Comparison of ENCODE assay signal across 1 cellular context in genomic region chr15:55277116-55277564, GRCh38.
TF ChIP-seq lines count a peak whose summit lies in the region.

No MANE protein-coding gene starts in this region.

TF ChIP-seq in GM12878, 131 proteins besides CTCF, POLR2A, EP300 and RAD21 (continued from another document and continues in another):
- TF ChIP-seq CEBPZ (IDR thresholded peaks at IDR 0.05; ENCODE audit: low read depth, low read length): no peak
- peak; percentile 90 for TF ChIP-seq MTA2 (IDR thresholded peaks at IDR 0.05; ENCODE audit: low read depth)
- TF ChIP-seq SUZ12 (IDR thresholded peaks at IDR 0.05; ENCODE audit: unreplicated experiment): no peak
- no peak; the same call in 1 of the 2 replicates for TF ChIP-seq ZNF207 (IDR thresholded peaks at IDR 0.05; ENCODE audit: borderline replicate concordance)
- 0 out of 2 replicates have a peak, but pooled peaks have one; percentile 24 for TF ChIP-seq TCF7 (IDR thresholded peaks at IDR 0.05; ENCODE audit: borderline replicate concordance)
- no peak for TF ChIP-seq POLR2AphosphoS2 (IDR thresholded peaks at IDR 0.05; ENCODE audit: low read depth, low read length)
- no peak for TF ChIP-seq PAX8 (IDR thresholded peaks at IDR 0.05)
- no peak for TF ChIP-seq E4F1 (IDR thresholded peaks at IDR 0.05; ENCODE audit: borderline replicate concordance, partially characterized antibody)
- TF ChIP-seq RUNX3 (IDR thresholded peaks at IDR 0.05; ENCODE audit: low read length): peak; percentile 98
- peak; percentile 17; the same call in 1 of the 2 replicates for TF ChIP-seq ZNF384 (IDR thresholded peaks at IDR 0.05; ENCODE audit: borderline replicate concordance, low read depth, low read length)
- no peak for TF ChIP-seq TAF1 (IDR thresholded peaks at IDR 0.05; ENCODE audit: borderline replicate concordance, low read depth, low read length)
- TF ChIP-seq E2F4 (IDR thresholded peaks at IDR 0.05; ENCODE audit: low read depth, low read length): no peak
- TF ChIP-seq PAX5 (IDR thresholded peaks at IDR 0.05; ENCODE audit: borderline replicate concordance, low read depth, low read length): peak; percentile 82; the same call in 1 of the 2 replicates
- TF ChIP-seq SMARCA5 (IDR thresholded peaks at IDR 0.05): 0 out of 2 replicates have a peak, but pooled peaks have one; percentile 57
- peak; percentile 94 for TF ChIP-seq DPF2 (IDR thresholded peaks at IDR 0.05)
- no peak for TF ChIP-seq HDGF (IDR thresholded peaks at IDR 0.05)
- peak; percentile 87 for TF ChIP-seq EED (IDR thresholded peaks at IDR 0.05; ENCODE audit: low read depth)
- TF ChIP-seq PRDM15 (CRISPR knock-in tag; IDR thresholded peaks at IDR 0.05): no peak
- peak; percentile 82; the same call in 1 of the 2 replicates for TF ChIP-seq ZSCAN29 (IDR thresholded peaks at IDR 0.05)
- TF ChIP-seq IKZF2 (IDR thresholded peaks at IDR 0.05): peak; percentile 90
- no peak for TF ChIP-seq ZNF622 (IDR thresholded peaks at IDR 0.05)
- TF ChIP-seq PML (IDR thresholded peaks at IDR 0.05; ENCODE audit: low read length): peak; percentile 76
- peak; percentile 59 for TF ChIP-seq RELB (IDR thresholded peaks at IDR 0.05; ENCODE audit: low read depth)
- TF ChIP-seq ASH2L (IDR thresholded peaks at IDR 0.05; ENCODE audit: borderline replicate concordance, low read depth): no peak
- no peak for TF ChIP-seq SPI1 (IDR thresholded peaks at IDR 0.05; ENCODE audit: borderline replicate concordance, insufficient read depth, low read depth, low read length)
- TF ChIP-seq LARP7 (IDR thresholded peaks at IDR 0.05): no peak
- peak; percentile 73; the same call in 1 of the 2 replicates for TF ChIP-seq BMI1 (IDR thresholded peaks at IDR 0.05; ENCODE audit: borderline replicate concordance)
- peak; percentile 96 for TF ChIP-seq FOXM1 (IDR thresholded peaks at IDR 0.05; ENCODE audit: low read depth, low read length)
- no peak for TF ChIP-seq ZBTB11 (CRISPR knock-in tag; IDR thresholded peaks at IDR 0.05)
- TF ChIP-seq ETV6 (conservative IDR thresholded peaks at IDR 0.05 in 1 of 2, IDR thresholded peaks at IDR 0.05 in 1 of 2; ENCODE audit: borderline replicate concordance in 1 of 2, low read depth in 1 of 2): peak in 1 of 2 experiments; percentile 76; a peak in 2 of 4 replicates
- TF ChIP-seq ZNF687 (IDR thresholded peaks at IDR 0.05): peak; percentile 61; the same call in 1 of the 2 replicates
- no peak for TF ChIP-seq IRF3 (IDR thresholded peaks at IDR 0.05)
- no peak for TF ChIP-seq CHD1 (IDR thresholded peaks at IDR 0.05; ENCODE audit: low read depth, low read length)
- TF ChIP-seq KDM1A (IDR thresholded peaks at IDR 0.05; ENCODE audit: borderline replicate concordance): no peak
